ENCODE assay signal across 8 cellular contexts in the genomic region with DNA sequence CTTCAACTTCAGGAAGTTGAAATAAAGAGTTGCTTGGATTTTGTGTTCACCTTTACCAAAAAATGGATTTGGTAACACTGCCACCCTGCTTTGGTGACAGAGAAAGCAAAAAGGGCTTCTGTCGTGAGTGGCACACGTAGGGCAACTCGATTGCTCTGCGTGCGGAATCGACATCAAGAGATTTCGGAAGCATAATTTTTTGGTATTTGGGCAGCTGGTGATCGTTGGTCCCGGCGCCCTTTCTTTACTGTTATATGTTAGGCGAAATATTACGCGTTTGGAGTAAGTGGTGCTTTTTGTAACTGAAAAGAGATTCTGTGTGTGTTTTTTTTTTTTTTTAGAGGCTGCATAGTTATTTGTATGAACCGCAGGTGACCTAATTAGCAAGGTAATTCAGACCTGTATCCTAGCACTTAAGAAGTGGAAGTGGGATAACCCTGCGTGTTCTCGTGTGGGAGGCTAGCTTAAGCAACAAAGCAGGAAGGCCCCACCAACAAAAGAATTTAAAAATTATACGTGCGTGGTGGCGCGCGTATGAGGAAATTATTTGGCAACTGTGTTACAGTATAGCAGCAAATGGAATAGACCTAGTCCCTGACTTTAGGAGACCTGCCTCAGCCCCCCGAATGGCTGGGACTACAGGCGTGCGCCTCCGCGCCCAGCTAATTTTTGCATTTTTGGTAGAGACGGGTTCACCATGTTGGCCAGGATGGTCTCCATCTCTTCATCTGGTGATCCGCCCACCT. TPM values are rescaled to one million over a fixed set of nuclear protein-coding genes. Genes with fewer than 3 reads are reported as not detected.
DNase-seq lines count a peak whose midpoint lies in the region; ATAC-seq and TF ChIP-seq lines count a peak whose summit lies in the region.

A gene (plus strand): TSS at position 108 of the 746 bp plus-strand sequence.

- H3K4me3 ChIP-seq in kidney epithelial cell (ENCODE audit: low read depth, low read length): peak within 1 kb of the TSS; percentile 36

- no peak for TF ChIP-seq CTCF in kidney epithelial cell (IDR thresholded peaks at IDR 0.05; ENCODE audit: insufficient read depth, low read length, poor library complexity, severe bottlenecking)

- ATAC-seq in GM19043 (IDR thresholded peaks at IDR 0.05; ENCODE audit: low read depth, unreplicated experiment) (peak; percentile 52), HG03354 (IDR thresholded peaks at IDR 0.05; ENCODE audit: poor library complexity, severe bottlenecking, unreplicated experiment) (peak; percentile 76)
- ATAC-seq in activated CD4-positive, CD25-positive, alpha-beta regulatory T cell treated with anti-CD3 and anti-CD28 coated beads, Interleukin-2, amount 50 U/mL, for 24 hours: peak; percentile 78

- no peaks in the 10 kb centered on the region for H3K36me3 ChIP-seq in kidney epithelial cell (ENCODE audit: control insufficient read depth, insufficient read depth, low read length)

- DNase-seq in Ammon's horn (ENCODE audit: low spot score) (peak; percentile 95), NCI-H446 (lab: John Stamatoyannopoulos, UW) (peak; percentile 100), cerebellum (ENCODE audit: low spot score) (peak; percentile 86), kidney epithelial cell (ENCODE audit: low read depth) (peak; percentile 94)
- DNase-seq in stimulated activated CD4-positive, alpha-beta T cell treated with anti-CD3 and anti-CD28 coated beads, Interleukin-15, amount 100 ng/mL, for 24 hours: peak; percentile 87

- no peaks in the 10 kb centered on the region for H3K27me3 ChIP-seq in kidney epithelial cell (ENCODE audit: control insufficient read depth, insufficient read depth, low read length)

RNA-seq across cellular contexts. Expression of the gene that starts here (rescaled TPM):
- total RNA-seq in cerebellum: not detected
- not detected in 2 replicates for total RNA-seq in kidney epithelial cell

Comparison
In these comparisons a context has a peak if more than half of its experiments do, and no peak if none do; other contexts are left out.
1. Peak in every context shown above with its lines: DNase-seq, ATAC-seq and H3K4me3 ChIP-seq.
2. Peak in DNase-seq in cerebellum; RNA of the gene not detected or under 1 TPM.
3. Peak in DNase-seq and H3K4me3 ChIP-seq in kidney epithelial cell; RNA of the gene not detected or under 1 TPM.